10 cellular contexts compared by ENCODE assay signal in the genomic region with DNA sequence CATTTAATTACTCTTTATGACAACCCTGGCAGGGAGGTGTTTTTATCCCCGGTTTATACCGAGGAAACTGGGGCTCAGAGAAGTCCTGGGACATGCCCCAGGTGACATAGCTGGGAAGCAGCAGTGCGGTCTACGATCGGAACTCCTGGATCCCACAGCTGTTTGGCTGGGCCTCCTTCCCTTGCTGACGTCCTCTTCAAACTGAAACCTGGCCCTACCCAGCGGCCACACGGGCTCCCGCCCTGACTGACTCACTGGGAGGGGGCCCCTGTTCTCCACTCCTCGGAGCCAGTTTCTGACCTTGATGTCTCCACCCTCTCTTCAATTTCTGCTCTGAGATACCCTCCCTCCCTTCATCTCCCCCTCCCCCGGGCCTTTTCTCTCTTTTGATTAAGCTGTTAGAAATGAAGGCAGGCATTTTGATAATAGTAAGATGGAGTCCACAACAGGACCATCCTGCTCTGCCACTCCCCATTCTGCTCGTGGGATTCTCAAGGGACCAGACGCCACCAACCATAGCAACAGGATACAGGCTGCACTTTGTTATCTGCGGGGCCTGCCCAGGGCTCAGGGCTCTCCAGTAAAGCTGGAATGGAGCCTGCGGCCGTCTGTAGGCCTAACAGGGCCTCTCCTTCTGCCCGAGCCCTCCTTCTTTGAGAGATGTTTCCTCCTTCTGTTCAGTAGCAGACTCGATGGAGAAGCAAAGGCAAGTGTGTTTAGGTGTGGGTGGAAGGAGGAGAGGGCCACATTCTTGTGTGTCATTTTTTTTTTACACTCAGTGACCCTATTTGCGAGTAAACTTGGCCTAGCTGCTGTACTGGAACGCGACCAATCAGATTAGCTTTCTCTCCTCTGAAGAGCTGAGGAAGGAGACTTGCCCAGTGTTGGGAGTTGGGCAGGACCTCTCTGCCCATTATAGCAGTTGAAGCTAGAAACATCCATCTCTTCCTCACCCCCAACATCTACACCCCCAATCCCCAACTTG. TPM values are rescaled to one million over a fixed set of nuclear protein-coding genes. Genes with fewer than 3 reads are reported as not detected.
DNase-seq lines count a peak whose midpoint lies in the region; ATAC-seq and TF ChIP-seq lines count a peak whose summit lies in the region.
"Had no signal": no experiment of that assay in that cellular context is flagged by ENCODE, and none has a peak within 500 bp of the region (broad histone marks: within the 10 kb centered on the region; RNA-seq: fewer than 3 reads in every experiment).

No MANE protein-coding gene starts in this region.

- ATAC-seq in left ventricle myocardium superior: peak; percentile 77
- no peak for ATAC-seq in HG02852 (IDR thresholded peaks at IDR 0.05; ENCODE audit: unreplicated experiment)
- no peak for ATAC-seq in HG02884 (IDR thresholded peaks at IDR 0.05; ENCODE audit: unreplicated experiment)

- H3K4me3 ChIP-seq in skeletal muscle satellite cell (ENCODE audit: low read length): peak overlapping the region; percentile 35

- no peaks in the 10 kb centered on the region for H3K27me3 Mint-ChIP-seq in H9 (ENCODE audit: low read depth)

- no peak overlapping the region for H3K4me3 Mint-ChIP-seq in H9

- no peaks in the 10 kb centered on the region for H3K79me2 ChIP-seq in H9 (ENCODE audit: insufficient read depth, low read length)

- H3K79me1 ChIP-seq in H9 (ENCODE audit: insufficient read depth, low read depth, low read length, poor library complexity, severe bottlenecking): no peaks in the 10 kb centered on the region

- no peak overlapping the region for H2BK5ac ChIP-seq in H9 (ENCODE audit: insufficient read length, low read length)

- H2AK5ac ChIP-seq in H9 (ENCODE audit: insufficient read length, low read length): no peak overlapping the region

- H3K4me2 ChIP-seq in H9 (ENCODE audit: insufficient read depth, insufficient read length, low read length) (no peak overlapping the region), skeletal muscle satellite cell (ENCODE audit: low read length) (peak overlapping the region; percentile 42)

- H3K9me3 ChIP-seq in H9 (ENCODE audit: control insufficient read depth, low read depth, low read length) (no peaks in the 10 kb centered on the region), skeletal muscle satellite cell (replicated peaks; ENCODE audit: low read length) (no peaks in the 10 kb centered on the region)

- no peak overlapping the region for H4K5ac ChIP-seq in H9 (ENCODE audit: insufficient read length, low read depth, low read length)

- no peaks in the 10 kb centered on the region for H3K36me3 Mint-ChIP-seq in H9 (ENCODE audit: insufficient read depth in 1 of 3, low read depth in 3 of 3)

- no peak overlapping the region; the same call in 1 of the 2 replicates for H3K14ac ChIP-seq in H9 (ENCODE audit: insufficient read depth, low read length)

- H3K18ac ChIP-seq in H9 (ENCODE audit: insufficient read length, low read depth, low read length): no peak overlapping the region

- H2BK12ac ChIP-seq in H9 (ENCODE audit: insufficient read length, low read depth, low read length): no peak overlapping the region

- DNase-seq in H9 (peak; percentile 45), T1000 (lab: John Stamatoyannopoulos, UW) (peak; percentile 41), left ventricle myocardium superior (peak; percentile 70), NCI-H82 treated with DMSO at 0.1 percent for 48 hours (lab: John Stamatoyannopoulos, UW; ENCODE audit: unreplicated experiment) (no peak), head of caudate nucleus (no peak)
- DNase-seq: activated CD4-positive, alpha-beta T cell treated with anti-CD3 and anti-CD28 coated beads, Interleukin-2, amount 50 U/mL, for 4 hours; stimulated activated CD4-positive, alpha-beta T cell treated with anti-CD3 and anti-CD28 coated beads, Interleukin-4, amount 100 ng/mL, for 4 hours had no signal

- no peaks in the 10 kb centered on the region for H3K9me3 Mint-ChIP-seq in H9

- no peak for TF ChIP-seq CTCF in H9 (conservative IDR thresholded peaks at IDR 0.05)

- no peak overlapping the region for H2BK20ac ChIP-seq in H9 (ENCODE audit: low read depth, low read length, poor library complexity, severe bottlenecking)

- H3K27ac ChIP-seq in H9 (ENCODE audit: insufficient read length, low read depth, low read length): no peak overlapping the region

- H3K27ac Mint-ChIP-seq in H9: peak overlapping the region in 1 of 3 experiments; percentile 70; a peak in 3 of 7 replicates

- intact Hi-C loops in left ventricle myocardium superior (cut with micrococcal nuclease) (no loop called here), head of caudate nucleus (cut with DNase I) (no loop called here)

- no peak overlapping the region for H3T11ph ChIP-seq in H9 (ENCODE audit: low read length)

- no peak overlapping the region for H2BK120ac ChIP-seq in H9 (ENCODE audit: low read depth, low read length, poor library complexity, severe bottlenecking)

- WGBS in H9 (ENCODE audit: extremely low coverage, insufficient read length, low lambda C conversion rate): no CpG with 5 or more reads among the region's 21 CpGs

- H2BK15ac ChIP-seq in H9 (ENCODE audit: low read depth, low read length): no peak overlapping the region

- no peak overlapping the region for H3K56ac ChIP-seq in H9 (ENCODE audit: insufficient read length, low read depth, low read length)

- no peak overlapping the region for H3K23ac ChIP-seq in H9 (ENCODE audit: insufficient read length, low read depth, low read length)

- no peaks in the 10 kb centered on the region for H3K36me3 ChIP-seq in skeletal muscle satellite cell (ENCODE audit: insufficient read depth, low read length)

- H3K4ac ChIP-seq in H9 (ENCODE audit: low read depth, low read length): no peak overlapping the region

- no peak overlapping the region for H2AFZ ChIP-seq in H9 (ENCODE audit: low read length)

- H3K4me1 ChIP-seq in H9 (ENCODE audit: insufficient read depth, low read length): no peaks in the 10 kb centered on the region; the same call in 1 of the 2 replicates
- peaks cover 13% of the 10 kb centered on the region for H3K4me1 ChIP-seq in skeletal muscle satellite cell (ENCODE audit: control insufficient read depth, insufficient read depth, low read length)

- no peak overlapping the region for H4K8ac ChIP-seq in H9 (replicated peaks; ENCODE audit: insufficient read length, low read depth, low read length)

- no peaks in the 10 kb centered on the region for H3K23me2 ChIP-seq in H9 (ENCODE audit: insufficient read length, low read depth, low read length, poor library complexity, severe bottlenecking)

- H3K27me3 ChIP-seq in H9 (ENCODE audit: insufficient read depth, low read length) (no peaks in the 10 kb centered on the region), skeletal muscle satellite cell (ENCODE audit: control insufficient read depth, insufficient read depth, low read length) (peaks cover 19% of the 10 kb centered on the region)

- H4K91ac ChIP-seq in H9 (ENCODE audit: insufficient read length, low read depth, low read length): no peak overlapping the region

- H3K9ac ChIP-seq in H9 (ENCODE audit: extremely low read depth, insufficient read length, low read length) (no peak overlapping the region), skeletal muscle satellite cell (ENCODE audit: low read depth, low read length) (no peak overlapping the region)

- peaks cover 17 to 20% of the 10 kb centered on the region in 2 experiments for H3K4me1 Mint-ChIP-seq in H9

- no peaks in the 10 kb centered on the region for H4K20me1 ChIP-seq in H9 (ENCODE audit: control insufficient read depth, insufficient read depth, insufficient read length)

RNA-seq across cellular contexts. Expression of gene EPB41L4B, which starts 8.7 kb away (rescaled TPM):
- total RNA-seq in H9 (2021) (18.9 and 19.7 TPM in 2 replicates), left ventricle myocardium superior (8.9 TPM)
- total RNA-seq in skeletal muscle satellite cell (2012; rRNA removed): under 0.01 TPM in 2 replicates

Comparison
In these comparisons a context has a peak if more than half of its experiments do, and no peak if none do; other contexts are left out.
1. DNase-seq: peak in H9 (single experiment), T1000 (single experiment) and left ventricle myocardium superior (single experiment); none in NCI-H82 treated with DMSO at 0.1 percent for 48 hours (single experiment) and head of caudate nucleus (0 of 42).